ENCODE assay signal across 13 cellular contexts in the genomic region with DNA sequence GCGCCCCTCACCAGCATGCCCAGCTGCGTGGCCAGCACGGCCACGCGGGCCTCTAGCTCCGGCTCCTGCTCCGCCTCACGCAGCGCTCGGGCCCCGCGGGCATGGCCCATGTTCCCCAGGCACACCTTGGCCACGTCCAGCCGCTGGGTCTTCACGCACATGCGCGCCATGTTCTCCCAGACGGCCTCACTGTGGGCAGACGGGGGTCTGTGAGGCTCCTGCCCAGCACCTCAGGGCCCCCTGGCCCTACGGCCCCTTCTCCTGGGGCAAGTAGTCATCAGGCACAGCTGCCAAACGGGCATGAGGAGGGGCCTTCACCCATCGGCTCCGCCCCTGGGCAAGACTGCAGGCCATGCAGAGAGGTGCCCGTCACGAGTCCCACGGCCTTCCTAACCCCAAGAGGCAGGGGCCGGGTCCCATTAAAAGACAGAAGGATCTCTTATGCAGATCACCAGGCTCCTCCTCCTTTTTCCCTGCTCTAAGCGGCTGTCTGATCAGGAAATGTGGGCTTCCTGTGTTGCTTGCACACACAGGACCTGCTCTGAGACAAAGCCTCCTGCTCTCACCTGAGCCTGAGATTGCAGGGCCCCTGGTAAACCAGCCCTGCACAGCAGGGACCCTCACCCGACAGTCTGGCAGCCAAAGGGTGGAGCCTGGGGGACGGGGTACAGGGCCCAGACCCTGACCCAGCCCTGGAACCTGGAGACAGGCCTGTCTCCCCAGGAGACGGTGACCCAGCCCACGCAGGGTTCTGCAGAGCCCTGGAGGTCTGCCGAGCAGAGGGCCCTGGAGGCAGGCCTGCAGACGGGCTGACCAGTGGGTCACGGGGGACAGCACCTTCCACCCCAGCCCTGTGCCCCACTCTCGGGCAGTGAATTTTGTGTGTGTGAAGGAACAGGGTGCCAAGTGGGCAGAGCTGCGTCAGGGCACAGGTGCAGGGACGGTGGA. TPM values are rescaled to one million over a fixed set of nuclear protein-coding genes. Genes with fewer than 3 reads are reported as not detected.
DNase-seq lines count a peak whose midpoint lies in the region; ATAC-seq and TF ChIP-seq lines count a peak whose summit lies in the region.
"Had no signal": no experiment of that assay in that cellular context is flagged by ENCODE, and none has a peak within 500 bp of the region (broad histone marks: within the 10 kb centered on the region; RNA-seq: fewer than 3 reads in every experiment).

No MANE protein-coding gene starts in this region.

- DNase-seq in activated T-cell treated with anti-CD3 and anti-CD28 coated beads, Interleukin-2, amount 50 U/mL, for 1 hour: peak; percentile 49
- no peak for DNase-seq in activated T-cell treated with anti-CD3 and anti-CD28 coated beads for 4 hours
- DNase-seq in activated naive CD4-positive, alpha-beta T cell treated with anti-CD3 and anti-CD28 coated beads, Interleukin-2, amount 50 U/mL, for 72 hours (ENCODE audit: low spot score in 2 of 2): no peak
- DNase-seq in trophoblast cell: peak in 1 of 2 donors; percentile 19
- no peak for DNase-seq in NCI-H226
- DNase-seq: NCI-H2029 treated with DMSO at 0.1 percent for 48 hours, T1000 had no signal

- H3K18ac ChIP-seq in trophoblast cell (ENCODE audit: low read length): peak overlapping the region; percentile 91

- H3F3A ChIP-seq in Loucy (ENCODE audit: low read depth): no peaks in the 10 kb centered on the region

- no peak for TF ChIP-seq CTCF in Loucy (conservative IDR thresholded peaks at IDR 0.05; ENCODE audit: low read length)

- H4K8ac ChIP-seq in trophoblast cell (ENCODE audit: low read depth, low read length): peak overlapping the region; percentile 91

- peak overlapping the region; percentile 94 for H2AK5ac ChIP-seq in trophoblast cell (ENCODE audit: low read length)

- peak overlapping the region; percentile 88 for H3K14ac ChIP-seq in trophoblast cell (ENCODE audit: low read length)

- H3K36me3 Mint-ChIP-seq in activated naive CD4-positive, alpha-beta T cell treated with anti-CD3 and anti-CD28 coated beads, Interleukin-2, amount 50 U/mL, for 72 hours: no peaks in the 10 kb centered on the region

- peaks cover 9% of the 10 kb centered on the region for H3K4me1 ChIP-seq in Loucy (ENCODE audit: insufficient read depth, low read length, poor library complexity, severe bottlenecking)
- H3K4me1 ChIP-seq in trophoblast cell (ENCODE audit: control insufficient read depth in 1 of 2, insufficient read depth in 2 of 2, low read length in 2 of 2): peaks cover 42 to 43% of the 10 kb centered on the region in 2 experiments

- peak overlapping the region; percentile 50 for H4K12ac ChIP-seq in trophoblast cell (ENCODE audit: low read depth, low read length)

- H3K9me3 ChIP-seq in Loucy (ENCODE audit: insufficient read depth, low read depth, low read length): no peaks in the 10 kb centered on the region
- peaks cover 3% of the 10 kb centered on the region for H3K9me3 ChIP-seq in trophoblast cell (ENCODE audit: insufficient read depth, low read depth, low read length)
- H3K9me3 ChIP-seq: ascending aorta had no signal

- H4K91ac ChIP-seq in trophoblast cell (ENCODE audit: low read depth, low read length): peak overlapping the region; percentile 91

- H2AFZ ChIP-seq in Loucy (ENCODE audit: low read length): no peak overlapping the region
- H2AFZ ChIP-seq in trophoblast cell (ENCODE audit: insufficient read depth, low read length, poor library complexity): peak overlapping the region; percentile 56

- H3K27ac Mint-ChIP-seq in activated naive CD4-positive, alpha-beta T cell treated with anti-CD3 and anti-CD28 coated beads, Interleukin-2, amount 50 U/mL, for 72 hours: peak overlapping the region in 1 of 2 donors; percentile 52

- H3K36me3 ChIP-seq in Loucy (ENCODE audit: insufficient read depth, low read length) (no peaks in the 10 kb centered on the region), trophoblast cell (ENCODE audit: control insufficient read depth in 1 of 2, insufficient read depth in 2 of 2, low read length in 2 of 2) (peaks cover 6% of the 10 kb centered on the region in 2 experiments)

- peak overlapping the region; percentile 85 for H2BK120ac ChIP-seq in trophoblast cell (ENCODE audit: insufficient read depth, low read length, poor library complexity)

- peaks cover 26% of the 10 kb centered on the region for H3K79me1 ChIP-seq in trophoblast cell (ENCODE audit: low read length)

- H3K4me2 ChIP-seq in Loucy (ENCODE audit: low read depth, low read length, poor library complexity, severe bottlenecking) (peak overlapping the region; percentile 70), trophoblast cell (ENCODE audit: low read length) (no peak overlapping the region)

- no CpG with 5 or more reads among the region's 38 CpGs for WGBS in trophoblast cell (ENCODE audit: extremely low coverage, insufficient coverage, insufficient read length)

- H2BK12ac ChIP-seq in trophoblast cell (ENCODE audit: low read length): peak overlapping the region; percentile 83

- no peaks in the 10 kb centered on the region for H3K9me2 ChIP-seq in Loucy (replicated peaks; ENCODE audit: low read depth, low read length)

- H3K23ac ChIP-seq in trophoblast cell (ENCODE audit: low read length): no peak overlapping the region

- no peak for TF ChIP-seq POLR2A in GM18505 (IDR thresholded peaks at IDR 0.05; ENCODE audit: borderline replicate concordance, extremely low read depth, insufficient read depth, insufficient read length)

- no peaks in the 10 kb centered on the region for H4K20me1 ChIP-seq in Loucy (ENCODE audit: insufficient read depth, low read length, poor library complexity, severe bottlenecking)

- H3K4me3 ChIP-seq in Loucy (ENCODE audit: low read length, poor library complexity, severe bottlenecking) (peak overlapping the region; percentile 29), trophoblast cell (ENCODE audit: low read depth, low read length) (no peak overlapping the region)
- H3K4me3 ChIP-seq: ascending aorta had no signal

- peak overlapping the region; percentile 25 for H3K27ac ChIP-seq in trophoblast cell (ENCODE audit: low read depth, low read length)
- H3K27ac ChIP-seq: ascending aorta had no signal

- peak overlapping the region; percentile 63 for H3K9ac ChIP-seq in Loucy (ENCODE audit: low read depth, low read length, poor library complexity, severe bottlenecking)
- H3K9ac ChIP-seq in trophoblast cell (ENCODE audit: low read length): no peak overlapping the region

- peak overlapping the region; percentile 44 for H2BK5ac ChIP-seq in trophoblast cell (ENCODE audit: low read depth, low read length, poor library complexity)

- H3K4ac ChIP-seq in trophoblast cell (ENCODE audit: low read depth, low read length): peak overlapping the region; percentile 10

- no peaks in the 10 kb centered on the region for H3K9me3 Mint-ChIP-seq in activated naive CD4-positive, alpha-beta T cell treated with anti-CD3 and anti-CD28 coated beads, Interleukin-2, amount 50 U/mL, for 72 hours
- H3K9me3 Mint-ChIP-seq: neural crest cell had no signal

- H3K79me2 ChIP-seq in Loucy (ENCODE audit: insufficient read depth, low read length) (no peaks in the 10 kb centered on the region), trophoblast cell (ENCODE audit: control insufficient read depth, insufficient read depth, low read length, poor library complexity) (peaks cover 9% of the 10 kb centered on the region)

- peak; percentile 48 to 60 for ATAC-seq in activated naive CD4-positive, alpha-beta T cell treated with anti-CD3 and anti-CD28 coated beads, Interleukin-2, amount 50 U/mL, for 72 hours
- no peak for ATAC-seq in GM21367 (IDR thresholded peaks at IDR 0.05; ENCODE audit: unreplicated experiment)
- no peak for ATAC-seq in GM18505 (IDR thresholded peaks at IDR 0.05; ENCODE audit: unreplicated experiment)

- H3K27me3 ChIP-seq in Loucy (ENCODE audit: insufficient read depth, low read length, poor library complexity, severe bottlenecking): no peaks in the 10 kb centered on the region
- H3K27me3 ChIP-seq in trophoblast cell (ENCODE audit: insufficient read depth, low read length): no peaks in the 10 kb centered on the region
- H3K27me3 ChIP-seq: ascending aorta had no signal

RNA-seq across cellular contexts. Expression of gene TMEM204, which starts 6.6 kb away (rescaled TPM):
- total RNA-seq in activated naive CD4-positive, alpha-beta T cell treated with anti-CD3 and anti-CD28 coated beads, Interleukin-2, amount 50 U/mL, for 72 hours: 10 to 100 TPM; 10.3 to 17.6 TPM
- polyA plus RNA-seq in trophoblast cell (2013): 9.6 and 10.8 TPM in 2 replicates
- total RNA-seq: H4 had no signal

RNA-seq across cellular contexts. Expression of gene TELO2, which starts 33.7 kb away (rescaled TPM):
- total RNA-seq in activated naive CD4-positive, alpha-beta T cell treated with anti-CD3 and anti-CD28 coated beads, Interleukin-2, amount 50 U/mL, for 72 hours: 10 to 100 TPM; 53.4 to 94.9 TPM
- 17.7 and 19.2 TPM in 2 replicates for polyA plus RNA-seq in trophoblast cell (2013)

RNA-seq across cellular contexts. Expression of gene PTX4, which starts 38.1 kb away (rescaled TPM):
- not detected for total RNA-seq in activated naive CD4-positive, alpha-beta T cell treated with anti-CD3 and anti-CD28 coated beads, Interleukin-2, amount 50 U/mL, for 72 hours
- polyA plus RNA-seq in trophoblast cell (2013): 0.04 TPM in 1 of 2 replicates, not detected in the other
- total RNA-seq: ascending aorta, H4 had no signal

RNA-seq across cellular contexts. Expression of gene CLCN7, which starts 52.1 kb away (rescaled TPM):
- 100 to 1,000 TPM in 1 of 2 donors, 10 to 100 TPM in 1; 43.2 to 138 TPM for total RNA-seq in activated naive CD4-positive, alpha-beta T cell treated with anti-CD3 and anti-CD28 coated beads, Interleukin-2, amount 50 U/mL, for 72 hours
- polyA plus RNA-seq in trophoblast cell (2013): 41.9 and 46.1 TPM in 2 replicates

Comparison
In these comparisons a context has a peak if more than half of its experiments do, and no peak if none do; other contexts are left out.
1. ATAC-seq: peak in activated naive CD4-positive, alpha-beta T cell treated with anti-CD3 and anti-CD28 coated beads, Interleukin-2, amount 50 U/mL, for 72 hours (2 of 2); none in GM21367 (single experiment) and GM18505 (single experiment).